Comparison of ENCODE assay signal across 2 cellular contexts in genomic region chrX:78133561-78133960, GRCh38.
TF ChIP-seq lines count a peak whose summit lies in the region.

No MANE protein-coding gene starts in this region.

TF ChIP-seq in HepG2, 621 proteins besides CTCF, POLR2A, EP300 and RAD21:
- no peak for TF ChIP-seq PAX8 (CRISPR knock-in tag; IDR thresholded peaks at IDR 0.05; ENCODE audit: borderline replicate concordance)
- TF ChIP-seq MAFK (conservative IDR thresholded peaks at IDR 0.05 in 1 of 2, IDR thresholded peaks at IDR 0.05 in 1 of 2; ENCODE audit: low read length in 2 of 2): peak in 1 of 2 experiments; percentile 48; a peak in 1 of 4 replicates
- TF ChIP-seq ARNT2 (CRISPR knock-in tag; IDR thresholded peaks at IDR 0.05; ENCODE audit: low read depth): no peak
- peak; percentile 70 for TF ChIP-seq ZNF629 (CRISPR knock-in tag; conservative IDR thresholded peaks at IDR 0.05)

TF ChIP-seq in K562, 482 proteins besides CTCF, POLR2A, EP300 and RAD21:
- TF ChIP-seq MEF2A (IDR thresholded peaks at IDR 0.05; ENCODE audit: control insufficient read depth, low read depth, low read length) (no peak), ZKSCAN8 (CRISPR knock-in tag; IDR thresholded peaks at IDR 0.05) (no peak), HEY1 (CRISPR knock-in tag; IDR thresholded peaks at IDR 0.05; ENCODE audit: borderline replicate concordance) (no peak), PHF8 (IDR thresholded peaks at IDR 0.05; ENCODE audit: borderline replicate concordance, low read length) (no peak), RBM25 (IDR thresholded peaks at IDR 0.05; ENCODE audit: low read depth, low read length, severe bottlenecking) (peak; percentile 67)
